13 cellular contexts compared by ENCODE assay signal in genomic region chr7:100572281-100572948, GRCh38.
A peak's percentile ranks its signal among the peaks of the same experiment; 100 is the strongest.
DNase-seq lines count a peak whose midpoint lies in the region; TF ChIP-seq lines count a peak whose summit lies in the region.
"Had no signal": no experiment of that assay in that cellular context is flagged by ENCODE, and none has a peak within 500 bp of the region (broad histone marks: within the 10 kb centered on the region; RNA-seq: fewer than 3 reads in every experiment).

No MANE protein-coding gene starts in this region.

- H3K9me2 ChIP-seq in DOHH2 (replicated peaks; ENCODE audit: control insufficient read depth, low read length), result no peaks in the 10 kb centered on the region

- no peaks in the 10 kb centered on the region for H3K9me3 Mint-ChIP-seq in nephron progenitor cell
- H3K9me3 Mint-ChIP-seq: activated CD4-positive, alpha-beta memory T cell treated with anti-CD3 and anti-CD28 coated beads for 36 hours had no signal

- no peaks in the 10 kb centered on the region for H3K9me3 ChIP-seq in DOHH2 (ENCODE audit: control insufficient read depth, insufficient read depth, low read length)
- no peaks in the 10 kb centered on the region for H3K9me3 ChIP-seq in NT2/D1 (ENCODE audit: insufficient read depth, low read length)
- H3K9me3 ChIP-seq: vagina had no signal

- H3K9ac ChIP-seq in NT2/D1 (ENCODE audit: insufficient read length, low read depth), result peak overlapping the region; percentile 61

- H3K4me1 Mint-ChIP-seq in nephron progenitor cell, result peaks cover 45% of the 10 kb centered on the region

- peaks cover 3% of the 10 kb centered on the region for H3K27me3 Mint-ChIP-seq in nephron progenitor cell (ENCODE audit: low read depth, poor library complexity)
- H3K27me3 Mint-ChIP-seq: activated CD4-positive, alpha-beta memory T cell treated with anti-CD3 and anti-CD28 coated beads for 36 hours had no signal

- TF ChIP-seq CTCF in DOHH2 (IDR thresholded peaks at IDR 0.05; ENCODE audit: low read depth, low read length, poor library complexity, severe bottlenecking) (peak; percentile 11), nephron progenitor cell (IDR thresholded peaks at IDR 0.05) (no peak)

- DNase-seq in NT2/D1 (ENCODE audit: low read depth, low spot score) (no peak), nephron progenitor cell (no peak), NCI-H1092 treated with DMSO at 0.1 percent for 48 hours (lab: John Stamatoyannopoulos, UW) (no peak), HUDEP-2 (lab: John Stamatoyannopoulos, UW; ENCODE audit: unreplicated experiment in 76 of 76) (no peak), NCI-H1930 (lab: John Stamatoyannopoulos, UW) (no peak)
- DNase-seq: activated CD4-positive, alpha-beta memory T cell treated with anti-CD3 and anti-CD28 coated beads for 36 hours; activated effector memory CD4-positive, alpha-beta T cell treated with anti-CD3 and anti-CD28 coated beads, Interleukin-2, amount 50 U/mL, for 16 hours; dorsolateral prefrontal cortex; IMR-90; NCI-H1048; stimulated activated naive CD4-positive, alpha-beta T cell treated with Interleukin-2 at 50 U/mL for 16 hours had no signal

- no peaks in the 10 kb centered on the region for H3K79me2 ChIP-seq in DOHH2 (ENCODE audit: control insufficient read depth, low read length)

- no peak overlapping the region for H3K4me3 ChIP-seq in DOHH2 (ENCODE audit: low read length)
- no peak overlapping the region for H3K4me3 ChIP-seq in NT2/D1 (ENCODE audit: insufficient read length, low read depth)
- H3K4me3 ChIP-seq: dorsolateral prefrontal cortex, vagina had no signal

- no peak overlapping the region for H3K4me2 ChIP-seq in DOHH2 (ENCODE audit: low read length)

- H4K20me1 ChIP-seq in DOHH2 (ENCODE audit: control insufficient read depth, insufficient read depth, low read depth, low read length), result peaks cover 5% of the 10 kb centered on the region; the same call in 1 of the 2 replicates

- no peak overlapping the region for H3K27ac ChIP-seq in DOHH2 (ENCODE audit: low read depth, low read length)
- H3K27ac ChIP-seq: dorsolateral prefrontal cortex, vagina had no signal

- peaks cover 11% of the 10 kb centered on the region for H3K36me3 Mint-ChIP-seq in nephron progenitor cell (ENCODE audit: low read depth)

- H3K4me1 ChIP-seq in DOHH2 (ENCODE audit: control insufficient read depth, low read length) (peaks cover 32% of the 10 kb centered on the region), NT2/D1 (ENCODE audit: insufficient read depth, insufficient read length) (peaks cover 24% of the 10 kb centered on the region)

- H3K36me3 ChIP-seq in DOHH2 (ENCODE audit: control insufficient read depth, low read length) (peaks cover 31% of the 10 kb centered on the region), NT2/D1 (ENCODE audit: insufficient read depth, insufficient read length, low read length) (peaks cover 39% of the 10 kb centered on the region)

- H3F3A ChIP-seq in DOHH2 (ENCODE audit: control insufficient read depth, insufficient read depth), result no peaks in the 10 kb centered on the region

- peaks cover 11% of the 10 kb centered on the region for H3K27me3 ChIP-seq in DOHH2 (ENCODE audit: control insufficient read depth, low read length)
- H3K27me3 ChIP-seq in NT2/D1 (ENCODE audit: insufficient read depth, insufficient read length), result no peaks in the 10 kb centered on the region
- H3K27me3 ChIP-seq: vagina had no signal

- peak overlapping the region; percentile 29 for H3K4me3 Mint-ChIP-seq in nephron progenitor cell
- H3K4me3 Mint-ChIP-seq: activated CD4-positive, alpha-beta memory T cell treated with anti-CD3 and anti-CD28 coated beads for 36 hours had no signal

- H3K27ac Mint-ChIP-seq in nephron progenitor cell, result peak overlapping the region; percentile 28
- H3K27ac Mint-ChIP-seq: activated CD4-positive, alpha-beta memory T cell treated with anti-CD3 and anti-CD28 coated beads for 36 hours had no signal
